21 cellular contexts compared by ENCODE assay signal in the genomic region with DNA sequence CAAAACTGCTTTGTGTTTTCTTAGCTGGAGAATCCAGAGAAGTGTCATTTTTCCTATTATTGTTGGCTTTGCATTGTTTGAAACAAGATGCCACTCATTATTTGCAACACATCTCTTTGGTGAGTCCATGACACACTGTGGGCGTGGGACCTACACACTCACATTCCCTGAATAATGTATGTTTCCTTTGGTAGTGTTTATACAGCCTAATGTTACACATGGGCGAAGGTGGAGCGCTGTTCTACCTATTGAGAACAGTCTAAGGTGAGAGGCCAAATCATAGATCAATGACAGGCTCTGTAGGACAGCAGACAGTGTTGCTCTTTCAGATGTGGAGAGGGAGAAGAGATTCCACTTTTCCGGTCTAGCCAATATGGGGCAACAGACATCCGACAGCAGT. TPM values are rescaled to one million over a fixed set of nuclear protein-coding genes. Genes with fewer than 3 reads are reported as not detected.
DNase-seq lines count a peak whose midpoint lies in the region; ATAC-seq, FAIRE-seq and TF ChIP-seq lines count a peak whose summit lies in the region.
"Had no signal": no experiment of that assay in that cellular context is flagged by ENCODE, and none has a peak within 500 bp of the region (broad histone marks: within the 10 kb centered on the region; RNA-seq: fewer than 3 reads in every experiment).

No MANE protein-coding gene starts in this region.

- H3K4me3 Mint-ChIP-seq in effector memory CD8-positive, alpha-beta T cell: no peak overlapping the region
- H3K4me3 Mint-ChIP-seq: activated naive CD8-positive, alpha-beta T cell treated with anti-CD3 and anti-CD28 coated beads for 36 hours; CD8-positive, alpha-beta memory T cell; HFFc6; stimulated activated effector memory CD8-positive, alpha-beta T cell treated with anti-CD3 and anti-CD28 coated beads, Interleukin-12 subunit alpha, Interleukin-12 subunit beta, amount 100 ng/mL, for 72 hours; T-helper 2 cell treated with Interferon-gamma antibody and Interleukin-4, amounts not matched to agents 5 μg/mL and 100 μg/mL, for 36 hours had no signal

- no peak overlapping the region for H3K27ac Mint-ChIP-seq in effector memory CD8-positive, alpha-beta T cell
- H3K27ac Mint-ChIP-seq: activated naive CD8-positive, alpha-beta T cell treated with anti-CD3 and anti-CD28 coated beads for 36 hours; CD8-positive, alpha-beta memory T cell; HFFc6; stimulated activated effector memory CD8-positive, alpha-beta T cell treated with anti-CD3 and anti-CD28 coated beads, Interleukin-12 subunit alpha, Interleukin-12 subunit beta, amount 100 ng/mL, for 72 hours; T-helper 2 cell treated with Interferon-gamma antibody and Interleukin-4, amounts not matched to agents 5 μg/mL and 100 μg/mL, for 36 hours had no signal

- H3K27me3 ChIP-seq in PC-3 (ENCODE audit: low read length) (no peaks in the 10 kb centered on the region), smooth muscle cell (ENCODE audit: low read depth) (no peaks in the 10 kb centered on the region)
- H3K27me3 ChIP-seq: foreskin keratinocyte had no signal

- ATAC-seq in PC-3 (peak; percentile 40), HG02970 (IDR thresholded peaks at IDR 0.05; ENCODE audit: low FRiP score, unreplicated experiment) (no peak)
- no peak for ATAC-seq in effector memory CD8-positive, alpha-beta T cell (replicated peaks)
- ATAC-seq: foreskin keratinocyte; stimulated activated effector memory CD8-positive, alpha-beta T cell treated with anti-CD3 and anti-CD28 coated beads, Interleukin-12 subunit alpha, Interleukin-12 subunit beta, amount 100 ng/mL, for 72 hours had no signal

- H3K79me2 ChIP-seq in PC-3 (ENCODE audit: low read length) (no peaks in the 10 kb centered on the region), smooth muscle cell (ENCODE audit: low read depth) (no peaks in the 10 kb centered on the region)

- peak; percentile 8 for FAIRE-seq in GM19239 (lab: Jason Lieb, UNC)
- FAIRE-seq: endometrium had no signal

- H3K4me3 ChIP-seq in PC-3 (ENCODE audit: low read length) (no peak overlapping the region), smooth muscle cell (no peak overlapping the region)
- H3K4me3 ChIP-seq: prostate gland, thoracic aorta had no signal

- TF ChIP-seq CTCF in PC-3 (conservative IDR thresholded peaks at IDR 0.05; ENCODE audit: low read depth, low read length): no peak
- no peak for TF ChIP-seq CTCF in smooth muscle cell (IDR thresholded peaks at IDR 0.05; ENCODE audit: borderline replicate concordance, insufficient read depth, poor library complexity, severe bottlenecking)

- H4K20me1 ChIP-seq in PC-3 (ENCODE audit: low read length) (no peaks in the 10 kb centered on the region), smooth muscle cell (ENCODE audit: low read depth) (no peaks in the 10 kb centered on the region)

- no peak overlapping the region for H3K27ac ChIP-seq in PC-3 (ENCODE audit: low read length)
- H3K27ac ChIP-seq in smooth muscle cell (ENCODE audit: low read depth): peak overlapping the region; percentile 24
- H3K27ac ChIP-seq: foreskin keratinocyte, prostate gland, thoracic aorta, WERI-Rb-1 had no signal

- H3K4me1 ChIP-seq in PC-3 (ENCODE audit: insufficient read depth, low read length) (no peaks in the 10 kb centered on the region), smooth muscle cell (ENCODE audit: low read depth) (no peaks in the 10 kb centered on the region)
- H3K4me1 ChIP-seq: foreskin keratinocyte, prostate gland had no signal

- peaks cover 0 to 5% of the 10 kb centered on the region in 2 donors for H3K4me1 Mint-ChIP-seq in effector memory CD8-positive, alpha-beta T cell (ENCODE audit: low read depth in 2 of 2)
- H3K4me1 Mint-ChIP-seq: stimulated activated effector memory CD8-positive, alpha-beta T cell treated with anti-CD3 and anti-CD28 coated beads, Interleukin-12 subunit alpha, Interleukin-12 subunit beta, amount 100 ng/mL, for 72 hours had no signal

- no peaks in the 10 kb centered on the region for H3K9me2 ChIP-seq in PC-3 (replicated peaks; ENCODE audit: low read length)

- H3K9ac ChIP-seq in PC-3 (ENCODE audit: low read length) (no peak overlapping the region), smooth muscle cell (ENCODE audit: low read depth) (no peak overlapping the region)

- H3K4me2 ChIP-seq in PC-3 (ENCODE audit: low read length) (no peak overlapping the region), smooth muscle cell (no peak overlapping the region)

- no peaks in the 10 kb centered on the region for H3K36me3 Mint-ChIP-seq in effector memory CD8-positive, alpha-beta T cell (ENCODE audit: insufficient read depth)
- H3K36me3 Mint-ChIP-seq: activated naive CD8-positive, alpha-beta T cell treated with anti-CD3 and anti-CD28 coated beads for 36 hours; CD8-positive, alpha-beta memory T cell; stimulated activated effector memory CD8-positive, alpha-beta T cell treated with anti-CD3 and anti-CD28 coated beads, Interleukin-12 subunit alpha, Interleukin-12 subunit beta, amount 100 ng/mL, for 72 hours had no signal

- H3K27me3 Mint-ChIP-seq in effector memory CD8-positive, alpha-beta T cell: no peaks in the 10 kb centered on the region
- H3K27me3 Mint-ChIP-seq: activated naive CD8-positive, alpha-beta T cell treated with anti-CD3 and anti-CD28 coated beads for 36 hours had no signal

- H2AFZ ChIP-seq in PC-3 (ENCODE audit: low read length) (no peak overlapping the region), smooth muscle cell (ENCODE audit: low read depth) (no peak overlapping the region)

- POLR2A ChIA-PET in PC-3 (lab: Charles Lee; ENCODE audit: unreplicated experiment): interaction anchor here (0.5 kb wide), 1 partner anchor 250 kb away, joined by 3 read pairs; the partner anchor contains the start of gene SRP9

- 94% methylated on average over 5 of the region's 5 CpGs for whole genome bisulfite sequencing in smooth muscle cell (ENCODE audit: low lambda C conversion rate)

- intact Hi-C loops in PC-3 (cut with micrococcal nuclease): no loop called here

- H3K9me3 ChIP-seq in PC-3 (ENCODE audit: low read length): no peaks in the 10 kb centered on the region
- H3K9me3 ChIP-seq in smooth muscle cell (replicated peaks; ENCODE audit: low read depth): no peaks in the 10 kb centered on the region
- H3K9me3 ChIP-seq: prostate gland, thoracic aorta had no signal

- CTCF ChIA-PET in PC-3 (lab: Charles Lee): no interaction called here

- DNase-seq in GM19239 (ENCODE audit: insufficient read length, low spot score) (no peak), PC-3 (peak; percentile 23), fibroblast of gingiva (ENCODE audit: low read depth) (peak; percentile 26), smooth muscle cell (lab: John Stamatoyannopoulos, UW; ENCODE audit: unreplicated experiment) (no peak), COR-L47 (lab: John Stamatoyannopoulos, UW) (no peak)
- DNase-seq in effector memory CD8-positive, alpha-beta T cell: no peak
- DNase-seq: activated naive CD8-positive, alpha-beta T cell treated with anti-CD3 and anti-CD28 coated beads for 36 hours; CD8-positive, alpha-beta memory T cell; HFFc6; NCI-H1092; NCI-H2081; NCI-H524 treated with DMSO at 0.1 percent for 48 hours; stimulated activated CD4-positive, alpha-beta T cell treated with anti-CD3 and anti-CD28 coated beads, Interleukin-1b, Interleukin-23, amount 100 ng/mL, for 48 hours; WERI-Rb-1 had no signal

- no peaks in the 10 kb centered on the region for H3F3A ChIP-seq in PC-3 (ENCODE audit: low read length, unreplicated experiment)
- no peaks in the 10 kb centered on the region for H3F3A ChIP-seq in smooth muscle cell (ENCODE audit: low read depth)

- BruUV-seq in PC-3 (replicated peaks; lab: Mats Ljungman, UMichigan): no TSS peak

- H3K36me3 ChIP-seq in PC-3 (ENCODE audit: low read depth, low read length) (no peaks in the 10 kb centered on the region), smooth muscle cell (ENCODE audit: low read depth) (no peaks in the 10 kb centered on the region)
- H3K36me3 ChIP-seq: prostate gland, thoracic aorta, WERI-Rb-1 had no signal

- H3K9me3 Mint-ChIP-seq in effector memory CD8-positive, alpha-beta T cell: no peaks in the 10 kb centered on the region
- H3K9me3 Mint-ChIP-seq: activated naive CD8-positive, alpha-beta T cell treated with anti-CD3 and anti-CD28 coated beads for 36 hours; CD8-positive, alpha-beta memory T cell; HFFc6; stimulated activated effector memory CD8-positive, alpha-beta T cell treated with anti-CD3 and anti-CD28 coated beads, Interleukin-12 subunit alpha, Interleukin-12 subunit beta, amount 100 ng/mL, for 72 hours; T-helper 2 cell treated with Interferon-gamma antibody and Interleukin-4, amounts not matched to agents 5 μg/mL and 100 μg/mL, for 36 hours had no signal

RNA-seq across cellular contexts. Expression of gene SDE2, which starts 28.7 kb away (rescaled TPM):
- total RNA-seq in PC-3 (2014; rRNA removed) (26.1 and 30.2 TPM in 2 replicates), smooth muscle cell (30.5 and 33.3 TPM in 2 replicates)
- 15.1 and 20.2 TPM in 2 replicates for polyA plus RNA-seq in smooth muscle cell

RNA-seq across cellular contexts. Expression of gene H3-3A, which starts 34.7 kb away (rescaled TPM):
- total RNA-seq in PC-3 (2014; rRNA removed): 196 and 273 TPM in 2 replicates
- 459 and 461 TPM in 2 replicates for total RNA-seq in smooth muscle cell
- polyA plus RNA-seq in smooth muscle cell: 426 and 430 TPM in 2 replicates

Comparison
In these comparisons a context has a peak if more than half of its experiments do, and no peak if none do; other contexts are left out.
1. DNase-seq: peak in PC-3 (single experiment) and fibroblast of gingiva (single experiment); none in GM19239 (single experiment), smooth muscle cell (single experiment), effector memory CD8-positive, alpha-beta T cell (0 of 3) and COR-L47 (single experiment).